Comparison of ENCODE assay signal across 1 cellular context in genomic region chr11:13538044-13538443, GRCh38.
TF ChIP-seq lines count a peak whose summit lies in the region.

No MANE protein-coding gene starts in this region.

TF ChIP-seq in K562, 482 proteins besides CTCF, POLR2A, EP300 and RAD21 (continued from another document):
- TF ChIP-seq, protein P1, sequence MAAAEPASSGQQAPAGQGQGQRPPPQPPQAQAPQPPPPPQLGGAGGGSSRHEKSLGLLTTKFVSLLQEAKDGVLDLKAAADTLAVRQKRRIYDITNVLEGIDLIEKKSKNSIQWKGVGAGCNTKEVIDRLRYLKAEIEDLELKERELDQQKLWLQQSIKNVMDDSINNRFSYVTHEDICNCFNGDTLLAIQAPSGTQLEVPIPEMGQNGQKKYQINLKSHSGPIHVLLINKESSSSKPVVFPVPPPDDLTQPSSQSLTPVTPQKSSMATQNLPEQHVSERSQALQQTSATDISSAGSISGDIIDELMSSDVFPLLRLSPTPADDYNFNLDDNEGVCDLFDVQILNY (CRISPR knock-in tag; IDR thresholded peaks at IDR 0.05), result no peak
